In genomic region chr5:52800394-52801213, GRCh38 we compare ENCODE assay signal across 8 cellular contexts. TPM values are rescaled to one million over a fixed set of nuclear protein-coding genes. Genes with fewer than 3 reads are reported as not detected.
DNase-seq lines count a peak whose midpoint lies in the region; ATAC-seq lines count a peak whose summit lies in the region.

No MANE protein-coding gene starts in this region.

- peaks cover 0 to 2% of the 10 kb centered on the region in 2 donors for H3K4me1 ChIP-seq in esophagus (ENCODE audit: control insufficient read depth in 2 of 2, insufficient read depth in 2 of 2, low read length in 1 of 2)
- peaks cover 22 to 32% of the 10 kb centered on the region in 2 donors for H3K4me1 ChIP-seq in mucosa of rectum (ENCODE audit: control insufficient read depth in 2 of 2, insufficient read depth in 2 of 2, low read length in 2 of 2)

- peak overlapping the region; percentile 84 to 91 for H3K9ac ChIP-seq in mucosa of rectum (ENCODE audit: low read depth in 1 of 2, low read length in 2 of 2)

- H3K27ac ChIP-seq in esophagus (ENCODE audit: low read depth in 2 of 2, low read length in 1 of 2) (peak overlapping the region; percentile 97 to 99), mucosa of rectum (ENCODE audit: low read depth in 2 of 2, low read length in 2 of 2) (peak overlapping the region; percentile 92)

- H3K27me3 ChIP-seq in esophagus (ENCODE audit: control insufficient read depth in 1 of 2, insufficient read depth in 2 of 2, low read length in 2 of 2) (no peaks in the 10 kb centered on the region), mucosa of rectum (ENCODE audit: control insufficient read depth in 2 of 2, insufficient read depth in 2 of 2, low read length in 2 of 2) (no peaks in the 10 kb centered on the region)

- WGBS in esophagus, 2 donors = 2% methylated on average over 31 of the region's 31 CpGs

- ATAC-seq in GM18858 (IDR thresholded peaks at IDR 0.05; ENCODE audit: unreplicated experiment) (peak; percentile 15), HG03045 (IDR thresholded peaks at IDR 0.05; ENCODE audit: unreplicated experiment) (peak; percentile 42)

- H3K4me3 ChIP-seq in esophagus (ENCODE audit: low read depth in 1 of 2, low read length in 2 of 2) = peak overlapping the region; percentile 75 to 82
- H3K4me3 ChIP-seq in mucosa of rectum (ENCODE audit: low read length in 2 of 2) = peak overlapping the region; percentile 94 to 97

- DNase-seq in AG08395 (ENCODE audit: low spot score) (peak; percentile 51), NOMO-1 treated with DMSO at 0.1 percent for 48 hours (lab: John Stamatoyannopoulos, UW; ENCODE audit: unreplicated experiment) (peak; percentile 24)
- DNase-seq in activated T-cell treated with anti-CD3 and anti-CD28 coated beads, Interleukin-2, amount 50 U/mL, for 48 hours = peak; percentile 75 to 76
- peak; percentile 54 for DNase-seq in stimulated activated naive CD4-positive, alpha-beta T cell treated with Interleukin-2 at 50 U/mL for 16 hours (lab: John Stamatoyannopoulos, UW)

- H3K36me3 ChIP-seq in esophagus (ENCODE audit: control insufficient read depth in 2 of 2, insufficient read depth in 2 of 2, low read length in 1 of 2) = peaks cover 0 to 4% of the 10 kb centered on the region in 2 donors
- H3K36me3 ChIP-seq in mucosa of rectum (ENCODE audit: control insufficient read depth in 2 of 2, insufficient read depth in 2 of 2, low read length in 2 of 2) = peaks cover 0 to 9% of the 10 kb centered on the region in 2 donors

- H3K9me3 ChIP-seq in esophagus (ENCODE audit: control insufficient read depth in 2 of 2, insufficient read depth in 1 of 2, low read depth in 1 of 2, low read length in 1 of 2) = no peaks in the 10 kb centered on the region
- H3K9me3 ChIP-seq in mucosa of rectum (ENCODE audit: control insufficient read depth in 2 of 2, low read length in 2 of 2) = no peaks in the 10 kb centered on the region

RNA-seq across cellular contexts. Expression of gene ITGA1, which starts 12.9 kb away (rescaled TPM):
- polyA plus RNA-seq in esophagus = 1 to 10 TPM; 5.3 to 7.7 TPM

RNA-seq across cellular contexts. Expression of gene PELO, which starts 12.9 kb away (rescaled TPM):
- polyA plus RNA-seq in esophagus = 10 to 100 TPM in 1 of 2 donors, 1 to 10 TPM in 1; 3.9 to 12.5 TPM

Comparison
In these comparisons a context has a peak if more than half of its experiments do, and no peak if none do; other contexts are left out.
1. Peak in every context shown above with its lines: DNase-seq, ATAC-seq, H3K4me3 ChIP-seq and H3K27ac ChIP-seq.
2. DNase-seq: peak in every context shown above with its lines; median percentile 76 in activated T-cell treated with anti-CD3 and anti-CD28 coated beads, Interleukin-2, amount 50 U/mL, for 48 hours; 54 in stimulated activated naive CD4-positive, alpha-beta T cell treated with Interleukin-2 at 50 U/mL for 16 hours; 51 in AG08395; 24 in NOMO-1 treated with DMSO at 0.1 percent for 48 hours.